1 cellular context compared by ENCODE assay signal in genomic region chr11:9613118-9613829, GRCh38.
TF ChIP-seq lines count a peak whose summit lies in the region.

No MANE protein-coding gene starts in this region.

TF ChIP-seq in K562, 482 proteins besides CTCF, POLR2A, EP300 and RAD21 (continued from another document and continues in another):
- TF ChIP-seq POLR2H (tag; IDR thresholded peaks at IDR 0.05; ENCODE audit: low read depth) (peak; percentile 47; the same call in 1 of the 2 replicates), LARP7 (IDR thresholded peaks at IDR 0.05) (no peak), MITF (IDR thresholded peaks at IDR 0.05) (no peak; the same call in 1 of the 2 replicates), XRCC4 (IDR thresholded peaks at IDR 0.05; ENCODE audit: extremely low read depth, insufficient read depth, insufficient read length) (no peak), GABPA (tag; conservative IDR thresholded peaks at IDR 0.05; ENCODE audit: low read depth) (no peak), POU5F1 (IDR thresholded peaks at IDR 0.05; ENCODE audit: borderline replicate concordance, low read depth, low read length, partially characterized antibody) (no peak), RBBP5 (IDR thresholded peaks at IDR 0.05; ENCODE audit: borderline replicate concordance, insufficient read depth, low read length, poor library complexity, severe bottlenecking) (no peak), RAD51 (IDR thresholded peaks at IDR 0.05; ENCODE audit: borderline replicate concordance, low read depth) (no peak), BACH1 (tag; IDR thresholded peaks at IDR 0.05) (no peak), TAF9B (IDR thresholded peaks at IDR 0.05; ENCODE audit: partially characterized antibody) (peak; percentile 60), ZKSCAN3 (CRISPR knock-in tag; IDR thresholded peaks at IDR 0.05) (no peak), ZBTB8A (IDR thresholded peaks at IDR 0.05; ENCODE audit: partially characterized antibody) (no peak), MXI1 (IDR thresholded peaks at IDR 0.05; ENCODE audit: low read depth, low read length) (no peak), FOSL1 (tag; conservative IDR thresholded peaks at IDR 0.05) (peak; percentile 91), ATF4 (CRISPR knock-in tag; IDR thresholded peaks at IDR 0.05) (0 out of 2 replicates have a peak, but pooled peaks have one; percentile 45), RBM22 (IDR thresholded peaks at IDR 0.05; ENCODE audit: low read depth, low read length, poor library complexity, severe bottlenecking) (peak; percentile 35), ATF6 (CRISPR knock-in tag; IDR thresholded peaks at IDR 0.05) (no peak), ID3 (CRISPR knock-in tag; IDR thresholded peaks at IDR 0.05) (no peak), ID3 (tag; IDR thresholded peaks at IDR 0.05) (no peak), ETS1 (conservative IDR thresholded peaks at IDR 0.05; ENCODE audit: control insufficient read depth, low read depth, low read length) (no peak), PREB (CRISPR knock-in tag; IDR thresholded peaks at IDR 0.05) (no peak), HDAC8 (tag; IDR thresholded peaks at IDR 0.05) (no peak), TAF7 (tag; IDR thresholded peaks at IDR 0.05) (no peak), ZNF347 (CRISPR knock-in tag; IDR thresholded peaks at IDR 0.05; ENCODE audit: low read depth) (no peak), ZC3H11A (IDR thresholded peaks at IDR 0.05; ENCODE audit: low read depth, low read length) (no peak), NFRKB (IDR thresholded peaks at IDR 0.05; ENCODE audit: low read depth) (peak; percentile 64; the same call in 1 of the 2 replicates), ZBTB49 (CRISPR knock-in tag; IDR thresholded peaks at IDR 0.05; ENCODE audit: borderline replicate concordance) (no peak), SIX5 (IDR thresholded peaks at IDR 0.05; ENCODE audit: borderline replicate concordance in 1 of 2, insufficient read depth in 1 of 2, low read depth in 1 of 2, low read length in 2 of 2) (no peak), ESRRA (IDR thresholded peaks at IDR 0.05; ENCODE audit: borderline replicate concordance, low read depth) (no peak), TFE3 (CRISPR knock-in tag; IDR thresholded peaks at IDR 0.05) (no peak), IRF2 (CRISPR knock-in tag; IDR thresholded peaks at IDR 0.05) (no peak), TCF7L2 (IDR thresholded peaks at IDR 0.05; ENCODE audit: low read depth, low read length) (no peak), ZBTB26 (CRISPR knock-in tag; IDR thresholded peaks at IDR 0.05) (no peak), ZNF699 (CRISPR knock-in tag; IDR thresholded peaks at IDR 0.05; ENCODE audit: insufficient replicate concordance) (no peak), EGR1 (conservative IDR thresholded peaks at IDR 0.05) (no peak), TEAD4 (IDR thresholded peaks at IDR 0.05; ENCODE audit: low read length) (peak; percentile 85), TEAD4 (CRISPR knock-in tag; IDR thresholded peaks at IDR 0.05; ENCODE audit: borderline replicate concordance) (no peak), SPI1 (IDR thresholded peaks at IDR 0.05; ENCODE audit: borderline replicate concordance, low read depth, low read length) (no peak), CEBPG (CRISPR knock-in tag; IDR thresholded peaks at IDR 0.05) (no peak), CEBPG (tag; conservative IDR thresholded peaks at IDR 0.05 in 1 of 2, IDR thresholded peaks at IDR 0.05 in 1 of 2) (no peak), COPS2 (conservative IDR thresholded peaks at IDR 0.05) (no peak), THRA (IDR thresholded peaks at IDR 0.05) (no peak), MLX (CRISPR knock-in tag; conservative IDR thresholded peaks at IDR 0.05) (no peak), ZC3H4 (CRISPR knock-in tag; IDR thresholded peaks at IDR 0.05; ENCODE audit: borderline replicate concordance) (no peak), ZNF785 (CRISPR knock-in tag; IDR thresholded peaks at IDR 0.05) (no peak)
